ENCODE assay signal across 1 cellular context in genomic region chr6:33600761-33601160, GRCh38.
TF ChIP-seq lines count a peak whose summit lies in the region.

No MANE protein-coding gene starts in this region.

TF ChIP-seq in WTC11, 78 proteins besides CTCF, POLR2A, EP300 and RAD21:
- TF ChIP-seq ZNF416 (CRISPR knock-in tag; IDR thresholded peaks at IDR 0.05) (no peak), AR (CRISPR knock-in tag; IDR thresholded peaks at IDR 0.05) (no peak), TEAD4 (CRISPR knock-in tag; IDR thresholded peaks at IDR 0.05) (no peak), IRF2 (CRISPR knock-in tag; IDR thresholded peaks at IDR 0.05; ENCODE audit: borderline replicate concordance, low read depth) (no peak), FOXP4 (CRISPR knock-in tag; IDR thresholded peaks at IDR 0.05) (no peak), MXD4 (CRISPR knock-in tag; IDR thresholded peaks at IDR 0.05; ENCODE audit: borderline replicate concordance) (no peak), ZNF671 (CRISPR knock-in tag; IDR thresholded peaks at IDR 0.05) (no peak), RELA (CRISPR knock-in tag; IDR thresholded peaks at IDR 0.05; ENCODE audit: borderline replicate concordance) (no peak)
- TF ChIP-seq, protein P1, sequence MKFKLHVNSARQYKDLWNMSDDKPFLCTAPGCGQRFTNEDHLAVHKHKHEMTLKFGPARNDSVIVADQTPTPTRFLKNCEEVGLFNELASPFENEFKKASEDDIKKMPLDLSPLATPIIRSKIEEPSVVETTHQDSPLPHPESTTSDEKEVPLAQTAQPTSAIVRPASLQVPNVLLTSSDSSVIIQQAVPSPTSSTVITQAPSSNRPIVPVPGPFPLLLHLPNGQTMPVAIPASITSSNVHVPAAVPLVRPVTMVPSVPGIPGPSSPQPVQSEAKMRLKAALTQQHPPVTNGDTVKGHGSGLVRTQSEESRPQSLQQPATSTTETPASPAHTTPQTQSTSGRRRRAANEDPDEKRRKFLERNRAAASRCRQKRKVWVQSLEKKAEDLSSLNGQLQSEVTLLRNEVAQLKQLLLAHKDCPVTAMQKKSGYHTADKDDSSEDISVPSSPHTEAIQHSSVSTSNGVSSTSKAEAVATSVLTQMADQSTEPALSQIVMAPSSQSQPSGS (CRISPR knock-in tag; IDR thresholded peaks at IDR 0.05; ENCODE audit: borderline replicate concordance, low read depth) = no peak
